Comparison of ENCODE assay signal across 17 cellular contexts in genomic region chr2:23616630-23617029, GRCh38.
DNase-seq lines count a peak whose midpoint lies in the region; ATAC-seq and TF ChIP-seq lines count a peak whose summit lies in the region.
"Had no signal": no experiment of that assay in that cellular context is flagged by ENCODE, and none has a peak within 500 bp of the region (broad histone marks: within the 10 kb centered on the region; RNA-seq: fewer than 3 reads in every experiment).

No MANE protein-coding gene starts in this region.

- H3K4me3 ChIP-seq in parathyroid adenoma (ENCODE audit: low read depth, low read length), result no peak overlapping the region
- no peak overlapping the region for H3K4me3 ChIP-seq in Karpas-422 (ENCODE audit: low read length)
- H3K4me3 ChIP-seq: testis had no signal

- no peak overlapping the region for H3K4me3 Mint-ChIP-seq in natural killer cell treated with Interleukin-12 subunit alpha and Interleukin-12 subunit beta and Interleukin-15 and Interleukin-18, amount 100 ng/mL, for 72 hours
- no peak overlapping the region for H3K4me3 Mint-ChIP-seq in natural killer cell
- H3K4me3 Mint-ChIP-seq in stimulated activated memory B cell treated with anti-CD40 and anti-IgM and Interleukin-4, amounts not matched to agents 10 μg/mL and 1 μg/mL and 100 μg/mL, for 72 hours, result no peak overlapping the region
- H3K4me3 Mint-ChIP-seq: activated CD8-positive, alpha-beta memory T cell treated with anti-CD3 and anti-CD28 coated beads, Interleukin-2, amount 10 ng/mL, durations not matched to agents 7 days and 5 days; T-helper 1 cell treated with Interleukin-12 subunit alpha and Interleukin-12 subunit beta and Interleukin-4 antibody, amounts not matched to agents 30 μg/mL and 1 μg/mL, for 36 hours had no signal

- H3K27ac ChIP-seq in parathyroid adenoma, result peak overlapping the region; percentile 65
- H3K27ac ChIP-seq in Karpas-422 (ENCODE audit: low read length), result no peak overlapping the region
- H3K27ac ChIP-seq: brain microvascular endothelial cell, KMS-11, RWPE1 had no signal

- H3K9ac ChIP-seq in parathyroid adenoma (no peak overlapping the region), Karpas-422 (ENCODE audit: low read length) (no peak overlapping the region)
- H3K9ac ChIP-seq: KMS-11 had no signal

- peaks cover 4% of the 10 kb centered on the region for H3K36me3 Mint-ChIP-seq in natural killer cell treated with Interleukin-12 subunit alpha and Interleukin-12 subunit beta and Interleukin-15 and Interleukin-18, amount 100 ng/mL, for 72 hours
- H3K36me3 Mint-ChIP-seq in natural killer cell, result peaks cover 2% of the 10 kb centered on the region
- peaks cover 5% of the 10 kb centered on the region for H3K36me3 Mint-ChIP-seq in stimulated activated memory B cell treated with anti-CD40 and anti-IgM and Interleukin-4, amounts not matched to agents 10 μg/mL and 1 μg/mL and 100 μg/mL, for 72 hours

- H3K27me3 Mint-ChIP-seq in natural killer cell treated with Interleukin-12 subunit alpha and Interleukin-12 subunit beta and Interleukin-15 and Interleukin-18, amount 100 ng/mL, for 72 hours, result peaks cover 6 to 9% of the 10 kb centered on the region in 2 donors
- H3K27me3 Mint-ChIP-seq in natural killer cell (ENCODE audit: low read depth in 2 of 2), result peaks cover 0 to 18% of the 10 kb centered on the region in 2 donors
- peaks cover 12% of the 10 kb centered on the region for H3K27me3 Mint-ChIP-seq in stimulated activated memory B cell treated with anti-CD40 and anti-IgM and Interleukin-4, amounts not matched to agents 10 μg/mL and 1 μg/mL and 100 μg/mL, for 72 hours

- TF ChIP-seq CTCF in natural killer cell (IDR thresholded peaks at IDR 0.05), result no peak
- TF ChIP-seq CTCF in parathyroid adenoma (IDR thresholded peaks at IDR 0.05), result no peak

- no peak overlapping the region for H3K27ac Mint-ChIP-seq in natural killer cell treated with Interleukin-12 subunit alpha and Interleukin-12 subunit beta and Interleukin-15 and Interleukin-18, amount 100 ng/mL, for 72 hours
- H3K27ac Mint-ChIP-seq in natural killer cell, result no peak overlapping the region
- no peak overlapping the region for H3K27ac Mint-ChIP-seq in stimulated activated memory B cell treated with anti-CD40 and anti-IgM and Interleukin-4, amounts not matched to agents 10 μg/mL and 1 μg/mL and 100 μg/mL, for 72 hours
- H3K27ac Mint-ChIP-seq: activated CD8-positive, alpha-beta memory T cell treated with anti-CD3 and anti-CD28 coated beads, Interleukin-2, amount 10 ng/mL, durations not matched to agents 7 days and 5 days; T-helper 1 cell treated with Interleukin-12 subunit alpha and Interleukin-12 subunit beta and Interleukin-4 antibody, amounts not matched to agents 30 μg/mL and 1 μg/mL, for 36 hours had no signal

- H3K4me2 ChIP-seq in parathyroid adenoma (ENCODE audit: low read length) (no peak overlapping the region), Karpas-422 (ENCODE audit: low read depth, low read length, poor library complexity, severe bottlenecking) (no peak overlapping the region)
- H3K4me2 ChIP-seq: KMS-11 had no signal

- H3K79me2 ChIP-seq in parathyroid adenoma (no peaks in the 10 kb centered on the region), Karpas-422 (ENCODE audit: low read length) (no peaks in the 10 kb centered on the region)

- H3K9me3 ChIP-seq in parathyroid adenoma (ENCODE audit: control insufficient read depth, low read length), result peaks cover 4% of the 10 kb centered on the region
- no peaks in the 10 kb centered on the region for H3K9me3 ChIP-seq in Karpas-422 (ENCODE audit: low read length)
- H3K9me3 ChIP-seq: testis had no signal

- no peaks in the 10 kb centered on the region; the same call in 1 of the 2 replicates for H4K20me1 ChIP-seq in Karpas-422 (ENCODE audit: insufficient read depth, low read depth, low read length)

- no peaks in the 10 kb centered on the region for H3K4me1 ChIP-seq in parathyroid adenoma
- H3K4me1 ChIP-seq in Karpas-422 (ENCODE audit: low read length), result no peaks in the 10 kb centered on the region

- H3K4me1 Mint-ChIP-seq in natural killer cell treated with Interleukin-12 subunit alpha and Interleukin-12 subunit beta and Interleukin-15 and Interleukin-18, amount 100 ng/mL, for 72 hours (ENCODE audit: low read depth in 2 of 2), result peaks cover 7% of the 10 kb centered on the region in 2 donors
- peaks cover 14% of the 10 kb centered on the region in 2 donors for H3K4me1 Mint-ChIP-seq in natural killer cell
- peaks cover 14% of the 10 kb centered on the region for H3K4me1 Mint-ChIP-seq in stimulated activated memory B cell treated with anti-CD40 and anti-IgM and Interleukin-4, amounts not matched to agents 10 μg/mL and 1 μg/mL and 100 μg/mL, for 72 hours

- ATAC-seq in natural killer cell treated with Interleukin-12 subunit alpha and Interleukin-12 subunit beta and Interleukin-15 and Interleukin-18, amount 100 ng/mL, for 72 hours, result no peak
- ATAC-seq in natural killer cell (no peak), left cardiac atrium (no peak), HG03039 (IDR thresholded peaks at IDR 0.05; ENCODE audit: unreplicated experiment) (no peak)
- ATAC-seq in stimulated activated memory B cell treated with anti-CD40 and anti-IgM and Interleukin-4, amounts not matched to agents 10 μg/mL and 1 μg/mL and 100 μg/mL, for 72 hours, result no peak
- ATAC-seq: activated CD8-positive, alpha-beta memory T cell treated with anti-CD3 and anti-CD28 coated beads, Interleukin-2, amount 10 ng/mL, durations not matched to agents 7 days and 5 days had no signal

- H3K36me3 ChIP-seq in parathyroid adenoma (ENCODE audit: control insufficient read depth, insufficient read depth, low read length) (no peaks in the 10 kb centered on the region), Karpas-422 (ENCODE audit: insufficient read depth, low read length) (no peaks in the 10 kb centered on the region)
- H3K36me3 ChIP-seq: brain microvascular endothelial cell had no signal

- no peaks in the 10 kb centered on the region for H3K27me3 ChIP-seq in parathyroid adenoma (ENCODE audit: control insufficient read depth, insufficient read depth, low read length)
- no peaks in the 10 kb centered on the region for H3K27me3 ChIP-seq in Karpas-422 (ENCODE audit: low read length)
- H3K27me3 ChIP-seq: brain microvascular endothelial cell, testis had no signal

- peak; percentile 37 for DNase-seq in natural killer cell treated with Interleukin-12 subunit alpha and Interleukin-12 subunit beta and Interleukin-15 and Interleukin-18, amount 100 ng/mL, for 72 hours (ENCODE audit: low spot score)
- DNase-seq in natural killer cell, result no peak
- peak; percentile 50 for DNase-seq in left cardiac atrium
- no peak for DNase-seq in Karpas-422
- DNase-seq in kidney glomerular epithelial cell (lab: John Stamatoyannopoulos, UW), result no peak
- DNase-seq: activated CD4-positive, CD25-positive, alpha-beta regulatory T cell; activated CD8-positive, alpha-beta memory T cell treated with anti-CD3 and anti-CD28 coated beads, Interleukin-2, amount 10 ng/mL, durations not matched to agents 7 days and 5 days; brain microvascular endothelial cell; NCI-H1694; NCI-H526 treated with DMSO at 0.1 percent for 48 hours; testis had no signal

- H3K9me2 ChIP-seq in Karpas-422 (replicated peaks; ENCODE audit: insufficient read depth, low read length), result no peaks in the 10 kb centered on the region

- intact Hi-C loops in natural killer cell (cut with micrococcal nuclease), result no loop called here
- intact Hi-C loops in left cardiac atrium (cut with DNase I), result no loop called here

- H2AFZ ChIP-seq in parathyroid adenoma, result no peak overlapping the region
- H2AFZ ChIP-seq in Karpas-422 (ENCODE audit: low read length), result no peak overlapping the region

- H3K9me3 Mint-ChIP-seq in natural killer cell treated with Interleukin-12 subunit alpha and Interleukin-12 subunit beta and Interleukin-15 and Interleukin-18, amount 100 ng/mL, for 72 hours, result no peaks in the 10 kb centered on the region
- peaks cover 0 to 4% of the 10 kb centered on the region in 2 donors for H3K9me3 Mint-ChIP-seq in natural killer cell
- H3K9me3 Mint-ChIP-seq in stimulated activated memory B cell treated with anti-CD40 and anti-IgM and Interleukin-4, amounts not matched to agents 10 μg/mL and 1 μg/mL and 100 μg/mL, for 72 hours, result peaks cover 4% of the 10 kb centered on the region

Comparison
In these comparisons a context has a peak if more than half of its experiments do, and no peak if none do; other contexts are left out.
1. DNase-seq: peak in natural killer cell treated with Interleukin-12 subunit alpha and Interleukin-12 subunit beta and Interleukin-15 and Interleukin-18, amount 100 ng/mL, for 72 hours (single experiment) and left cardiac atrium (single experiment); none in natural killer cell (single experiment), Karpas-422 (single experiment) and kidney glomerular epithelial cell (single experiment).